Comparison of ENCODE assay signal across 8 cellular contexts in genomic region chr2:44171018-44171417, GRCh38. TPM values are rescaled to one million over a fixed set of nuclear protein-coding genes. Genes with fewer than 3 reads are reported as not detected.
DNase-seq lines count a peak whose midpoint lies in the region; ATAC-seq and TF ChIP-seq lines count a peak whose summit lies in the region.

No MANE protein-coding gene starts in this region.

- WGBS in SK-N-SH (ENCODE audit: low lambda C conversion rate): 16% methylated on average over 2 of the region's 2 CpGs

- POLR2A ChIA-PET in SK-N-SH (lab: Yijun Ruan, JAX): no interaction called here

- H3F3A ChIP-seq in SK-N-SH (replicated peaks; ENCODE audit: insufficient read depth): peaks cover 14% of the 10 kb centered on the region

- H3K9me2 ChIP-seq in SK-N-SH: no peaks in the 10 kb centered on the region

- ATAC-seq in GM21529 (IDR thresholded peaks at IDR 0.05; ENCODE audit: unreplicated experiment): no peak
- no peak for ATAC-seq in GM19463 (IDR thresholded peaks at IDR 0.05; ENCODE audit: unreplicated experiment)

- H3K4me3 ChIP-seq in SK-N-SH (ENCODE audit: low read depth in 2 of 2, low read length in 1 of 2) (peak overlapping the region; percentile 76 to 95; a peak in 3 of 4 replicates), retinal pigment epithelial cell (ENCODE audit: low read length) (peak overlapping the region; percentile 83)

- peaks cover 4 to 16% of the 10 kb centered on the region in 2 experiments for H3K4me1 ChIP-seq in SK-N-SH (ENCODE audit: control insufficient read depth in 1 of 2, insufficient read depth in 2 of 2, low read depth in 1 of 2, low read length in 1 of 2)

- peaks cover 51% of the 10 kb centered on the region for H4K20me1 ChIP-seq in SK-N-SH (ENCODE audit: insufficient read depth)

- no peaks in the 10 kb centered on the region for H3K27me3 ChIP-seq in SK-N-SH (ENCODE audit: insufficient read depth)

- H3K9me3 ChIP-seq in SK-N-SH: no peaks in the 10 kb centered on the region

- CTCF ChIA-PET in SK-N-SH (lab: Yijun Ruan, JAX): interaction anchor here (0.7 to 3.9 kb wide), 7 partner anchors 12 to 220 kb away, joined by 3 to 11 read pairs (median 4); no protein-coding TSS in a partner anchor

- H3K36me3 ChIP-seq in SK-N-SH (replicated peaks in 1 of 2; ENCODE audit: control insufficient read depth in 1 of 2, insufficient read depth in 2 of 2, low read length in 1 of 2): no peaks in the 10 kb centered on the region

- peak overlapping the region; percentile 83 for H3K9ac ChIP-seq in SK-N-SH

- TF ChIP-seq CTCF in SK-N-SH (IDR thresholded peaks at IDR 0.05) (no peak), retinal pigment epithelial cell (conservative IDR thresholded peaks at IDR 0.05; ENCODE audit: low read depth, low read length) (no peak)

- no peak overlapping the region for H2AFZ ChIP-seq in SK-N-SH (ENCODE audit: low read depth)

- no peak for TF ChIP-seq RAD21 in SK-N-SH (IDR thresholded peaks at IDR 0.05; ENCODE audit: low read length)

- H3K4me2 ChIP-seq in SK-N-SH: peak overlapping the region; percentile 87

- H3K27ac ChIP-seq in SK-N-SH (ENCODE audit: low read depth in 2 of 2, low read length in 1 of 2): peak overlapping the region; percentile 53 to 74; a peak in 3 of 4 replicates

- TF ChIP-seq EP300 in SK-N-SH (IDR thresholded peaks at IDR 0.05; ENCODE audit: borderline replicate concordance in 1 of 2, low read depth in 1 of 2, low read length in 1 of 2): no peak

- H3K79me2 ChIP-seq in SK-N-SH (ENCODE audit: insufficient read depth): peaks cover 70% of the 10 kb centered on the region

- DNase-seq in H4 (ENCODE audit: low spot score): peak; percentile 9
- DNase-seq in SK-N-SH: no peak
- peak; percentile 55 for DNase-seq in fibroblast of peridontal ligament (ENCODE audit: extremely low read depth)
- DNase-seq in retinal pigment epithelial cell (ENCODE audit: low read depth): peak; percentile 43
- DNase-seq in DMS153 (lab: John Stamatoyannopoulos, UW): no peak
- no peak for DNase-seq in cerebellar nuclear complex (lab: John Stamatoyannopoulos, UW)

TF ChIP-seq in SK-N-SH, 30 proteins besides CTCF, POLR2A, EP300 and RAD21:
- TF ChIP-seq TCF12 (IDR thresholded peaks at IDR 0.05) (peak; percentile 38), PBX3 (IDR thresholded peaks at IDR 0.05) (no peak), JUND (IDR thresholded peaks at IDR 0.05) (peak; percentile 9; the same call in 1 of the 2 replicates), TEAD4 (IDR thresholded peaks at IDR 0.05; ENCODE audit: borderline replicate concordance, insufficient read depth) (0 out of 2 replicates have a peak, but pooled peaks have one; percentile 8), RXRA (IDR thresholded peaks at IDR 0.05; ENCODE audit: borderline replicate concordance, low read depth) (0 out of 2 replicates have a peak, but pooled peaks have one; percentile 19)

RNA-seq across cellular contexts. Expression of gene PPM1B, which starts 2.3 kb away (rescaled TPM):
- total RNA-seq in H4 (2014; rRNA removed; shearing (Covaris generic)): 16.9 and 23.1 TPM in 2 replicates
- 16.2 and 17.3 TPM in 2 replicates for polyA plus RNA-seq in SK-N-SH (2012; rRNA removed)
- polyA plus RNA-seq in SK-N-SH (2012; cell fraction: cytosol; rRNA removed): 22.0 and 24.3 TPM in 2 replicates
- polyA plus RNA-seq in SK-N-SH (2012; cell fraction: nucleus; rRNA removed): 7.8 and 14.2 TPM in 2 replicates

Comparison
In these comparisons a context has a peak if more than half of its experiments do, and no peak if none do; other contexts are left out.
1. DNase-seq: peak in H4 (single experiment), fibroblast of peridontal ligament (single experiment) and retinal pigment epithelial cell (single experiment); none in SK-N-SH (single experiment), DMS153 (single experiment) and cerebellar nuclear complex (0 of 2).